In genomic region chr4:7313991-7314390, GRCh38 we compare ENCODE assay signal across 23 cellular contexts.
DNase-seq lines count a peak whose midpoint lies in the region; ATAC-seq and TF ChIP-seq lines count a peak whose summit lies in the region.
"Had no signal": no experiment of that assay in that cellular context is flagged by ENCODE, and none has a peak within 500 bp of the region (broad histone marks: within the 10 kb centered on the region; RNA-seq: fewer than 3 reads in every experiment).

No MANE protein-coding gene starts in this region.

- no peak for DNase-seq in activated naive CD4-positive, alpha-beta T cell treated with Interleukin-2 at 50 U/mL for 16 hours
- DNase-seq in NCI-H2196 treated with DMSO at 0.1 percent for 48 hours (lab: John Stamatoyannopoulos, UW; ENCODE audit: unreplicated experiment): no peak
- no peak for DNase-seq in testis
- DNase-seq: AML-193; DMS 273 treated with DMSO at 0.1 percent for 48 hours; Karpas-422; MM.1S; NCI-H1092; NCI-H1694; NCI-H2081 treated with DMSO at 0.1 percent for 48 hours; NCI-H748 treated with DMSO at 0.1 percent for 48 hours; NK-92 treated with Interleukin-12 subunit alpha and Interleukin-12 subunit beta, amount 100 ng/mL, for 24 hours; SHP77 had no signal

- no peaks in the 10 kb centered on the region for H3K36me3 ChIP-seq in thymus (ENCODE audit: control insufficient read depth, insufficient read depth)
- H3K36me3 ChIP-seq in testis (ENCODE audit: low read depth, missing control alignments): no peaks in the 10 kb centered on the region
- H3K36me3 ChIP-seq: HAP-1 had no signal

- intact Hi-C loops in testis (cut with DNase I; ENCODE audit: low total_unique reads): no loop called here

- no peak for ATAC-seq in GM19467 (IDR thresholded peaks at IDR 0.05; ENCODE audit: unreplicated experiment)

- no peak for TF ChIP-seq POLR2A in testis (IDR thresholded peaks at IDR 0.05)

- no peaks in the 10 kb centered on the region for H3K4me1 ChIP-seq in thymus (ENCODE audit: control insufficient read depth, insufficient read depth, low read length)
- H3K4me1 ChIP-seq in testis: no peaks in the 10 kb centered on the region
- H3K4me1 ChIP-seq: HAP-1 had no signal

- H3K27me3 ChIP-seq in layer of hippocampus (ENCODE audit: control insufficient read depth, insufficient read depth, low read length): no peaks in the 10 kb centered on the region
- H3K27me3 ChIP-seq in thymus (ENCODE audit: control insufficient read depth, insufficient read depth): no peaks in the 10 kb centered on the region
- no peaks in the 10 kb centered on the region for H3K27me3 ChIP-seq in testis

- peak overlapping the region; percentile 99 for H3K27ac ChIP-seq in angular gyrus (ENCODE audit: low read depth, low read length)
- H3K27ac ChIP-seq in layer of hippocampus (ENCODE audit: low read depth, low read length): peak overlapping the region; percentile 99
- H3K27ac ChIP-seq in thymus (ENCODE audit: low read depth): peak overlapping the region; percentile 55
- no peak overlapping the region for H3K27ac ChIP-seq in testis
- H3K27ac ChIP-seq: 22Rv1, HL-60, SK-N-MC had no signal

- no peaks in the 10 kb centered on the region for H3K9me3 Mint-ChIP-seq in activated naive CD4-positive, alpha-beta T cell treated with anti-CD3 and anti-CD28 coated beads, Interleukin-2, amount 50 U/mL, for 24 hours

- H3K4me3 ChIP-seq in thymus (ENCODE audit: low read length) (no peak overlapping the region), testis (no peak overlapping the region)
- H3K4me3 ChIP-seq: HAP-1, SK-N-MC had no signal

- H3K4me1 Mint-ChIP-seq in activated naive CD4-positive, alpha-beta T cell treated with anti-CD3 and anti-CD28 coated beads, Interleukin-2, amount 50 U/mL, for 24 hours: no peaks in the 10 kb centered on the region
- H3K4me1 Mint-ChIP-seq: IgD-negative memory B cell had no signal

- peak overlapping the region; percentile 37 for H3K27ac Mint-ChIP-seq in activated naive CD4-positive, alpha-beta T cell treated with anti-CD3 and anti-CD28 coated beads, Interleukin-2, amount 50 U/mL, for 24 hours

- 93% methylated on average over 11 of the region's 11 CpGs for WGBS in thymus
- 87 to 93% methylated on average over 9 to 11 of the region's 11 CpGs for WGBS in testis, 2 donors

- no peaks in the 10 kb centered on the region for H3K36me3 Mint-ChIP-seq in activated naive CD4-positive, alpha-beta T cell treated with anti-CD3 and anti-CD28 coated beads, Interleukin-2, amount 50 U/mL, for 24 hours
- H3K36me3 Mint-ChIP-seq: IgD-negative memory B cell had no signal

- H3K4me3 Mint-ChIP-seq in activated naive CD4-positive, alpha-beta T cell treated with anti-CD3 and anti-CD28 coated beads, Interleukin-2, amount 50 U/mL, for 24 hours: no peak overlapping the region
- H3K4me3 Mint-ChIP-seq: IgD-negative memory B cell had no signal

- no peaks in the 10 kb centered on the region for H3K27me3 Mint-ChIP-seq in activated naive CD4-positive, alpha-beta T cell treated with anti-CD3 and anti-CD28 coated beads, Interleukin-2, amount 50 U/mL, for 24 hours
- H3K27me3 Mint-ChIP-seq: IgD-negative memory B cell had no signal

- TF ChIP-seq CTCF in testis (IDR thresholded peaks at IDR 0.05): no peak

- peaks cover 1% of the 10 kb centered on the region for H3K9me3 ChIP-seq in thymus (ENCODE audit: control insufficient read depth)
- no peaks in the 10 kb centered on the region for H3K9me3 ChIP-seq in testis
- H3K9me3 ChIP-seq: HAP-1 had no signal

Comparison
In these comparisons a context has a peak if more than half of its experiments do, and no peak if none do; other contexts are left out.
1. H3K27ac ChIP-seq: peak in angular gyrus (single experiment), layer of hippocampus (single experiment) and thymus (single experiment); none in testis (0 of 2).